In genomic region chr6:24774696-24775519, GRCh38 we compare ENCODE assay signal across 8 cellular contexts. TPM values are rescaled to one million over a fixed set of nuclear protein-coding genes. Genes with fewer than 3 reads are reported as not detected.
DNase-seq lines count a peak whose midpoint lies in the region; ATAC-seq and TF ChIP-seq lines count a peak whose summit lies in the region.

Gene GMNN (plus strand): TSS chr6:24774937. CDS start chr6:24777247, 2,310 bp downstream.

- ATAC-seq in GM23338 = peak; percentile 94

- no peaks in the 10 kb centered on the region for H3K9me2 ChIP-seq in GM23338 (ENCODE audit: insufficient read depth)

- DNase-seq in Daoy (ENCODE audit: low read depth) (peak; percentile 99), GM23338 (ENCODE audit: low spot score) (peak; percentile 100), Kasumi-1 (lab: John Stamatoyannopoulos, UW) (peak; percentile 97 to 98), RKO (ENCODE audit: low spot score) (peak; percentile 97), activated T-helper 1 cell treated with Interleukin-2 at 50 U/mL for 16 hours (ENCODE audit: low read depth) (peak; percentile 95), esophagus squamous epithelium (lab: John Stamatoyannopoulos, UW) (peak; percentile 89), myocyte (ENCODE audit: low read depth) (peak; percentile 97)
- peak; percentile 95 to 97 for DNase-seq in stimulated activated CD8-positive, alpha-beta memory T cell treated with anti-CD3 and anti-CD28 coated beads, Interleukin-7, amount 100 ng/mL, for 4 hours (ENCODE audit: low read depth in 2 of 2)

- TF ChIP-seq CTCF in GM23338 (conservative IDR thresholded peaks at IDR 0.05; ENCODE audit: low read depth in 2 of 2) (no peak), esophagus squamous epithelium (IDR thresholded peaks at IDR 0.05) (peak in 1 of 6 experiments; percentile 5)

- intact Hi-C loops in esophagus squamous epithelium (cut with DNase I) = no loop called here

- peaks cover 17% of the 10 kb centered on the region; the same call in 2 of the 3 replicates for H3K4me1 Mint-ChIP-seq in GM23338

- peaks cover 47% of the 10 kb centered on the region for H3K79me2 ChIP-seq in GM23338 (replicated peaks; ENCODE audit: insufficient read depth)

- H3K9me3 ChIP-seq in esophagus squamous epithelium = no peaks in the 10 kb centered on the region

- H3K4me3 Mint-ChIP-seq in GM23338 = peak within 1 kb of the TSS; percentile 99

- H3K27me3 ChIP-seq in GM23338 (ENCODE audit: insufficient read depth) (no peaks in the 10 kb centered on the region), esophagus squamous epithelium (no peaks in the 10 kb centered on the region)

- H3K4me3 ChIP-seq in GM23338 = peak within 1 kb of the TSS; percentile 88
- peak within 1 kb of the TSS; percentile 91 to 99 (median 96) for H3K4me3 ChIP-seq in esophagus squamous epithelium

- peak within 1 kb of the TSS; percentile 100 for H3K27ac Mint-ChIP-seq in GM23338

- peaks cover 27% of the 10 kb centered on the region for H3K36me3 Mint-ChIP-seq in GM23338 (ENCODE audit: low read depth)

- peak in 3 of 4 donors; percentile 25 to 68 (median 51) for TF ChIP-seq POLR2A in esophagus squamous epithelium (IDR thresholded peaks at IDR 0.05)

- peak within 1 kb of the TSS; percentile 95 for H3K4me2 ChIP-seq in GM23338

- peaks cover 13% of the 10 kb centered on the region for H3K4me1 ChIP-seq in GM23338 (ENCODE audit: insufficient read depth)
- peaks cover 8 to 46% (median 9%) of the 10 kb centered on the region in 3 donors for H3K4me1 ChIP-seq in esophagus squamous epithelium

- H3K27ac ChIP-seq in GM23338 (ENCODE audit: low read depth) (peak within 1 kb of the TSS; percentile 98), esophagus squamous epithelium (peak within 1 kb of the TSS; percentile 95 to 99 (median 98))

- peaks cover 27% of the 10 kb centered on the region for H4K20me1 ChIP-seq in GM23338 (replicated peaks; ENCODE audit: insufficient read depth)

- no peaks in the 10 kb centered on the region; the same call in 1 of the 2 replicates for H3K36me3 ChIP-seq in GM23338 (ENCODE audit: insufficient read depth)
- no peaks in the 10 kb centered on the region for H3K36me3 ChIP-seq in esophagus squamous epithelium

- H3F3A ChIP-seq in GM23338 (replicated peaks; ENCODE audit: low read depth) = no peaks in the 10 kb centered on the region

- H3K27me3 Mint-ChIP-seq in GM23338 (ENCODE audit: insufficient read depth, low read depth, poor library complexity) = peaks cover 8% of the 10 kb centered on the region

- 1% methylated on average over 9 to 42 of the region's 75 CpGs for WGBS in esophagus squamous epithelium, 2 donors

- H2AFZ ChIP-seq in GM23338 = peak within 1 kb of the TSS; percentile 33; the same call in 1 of the 2 replicates

- no peaks in the 10 kb centered on the region for H3K9me3 Mint-ChIP-seq in GM23338

TF ChIP-seq in GM23338, 12 proteins besides CTCF, POLR2A, EP300 and RAD21:
- TF ChIP-seq ETS1 (IDR thresholded peaks at IDR 0.05) (peak; percentile 34; the same call in 1 of the 2 replicates), CREB1 (CRISPR knock-in tag; IDR thresholded peaks at IDR 0.05; ENCODE audit: low read depth) (peak; percentile 50; the same call in 1 of the 2 replicates), POLR2AphosphoS5 (IDR thresholded peaks at IDR 0.05; ENCODE audit: low read depth) (peak; percentile 83), ZNF331 (CRISPR knock-in tag; IDR thresholded peaks at IDR 0.05; ENCODE audit: low read depth) (no peak)

RNA-seq across cellular contexts. Expression of gene GMNN, which starts in this region (rescaled TPM):
- total RNA-seq in Daoy (2014; rRNA removed; shearing (Covaris generic)) = 114 and 130 TPM in 2 replicates
- total RNA-seq in GM23338 (2014; rRNA removed; shearing (Covaris generic)) = 88.2 and 89.1 TPM in 2 replicates
- polyA plus RNA-seq in GM23338 (2016; fragmentation: Nextera tagmentation; extraction: Ambion mirVana) = 183 and 202 TPM in 2 replicates
- total RNA-seq in esophagus squamous epithelium (10 to 100 TPM; 12.4 to 24.3 (median 16.3) TPM), myocyte (7.5 and 12.1 TPM in 2 replicates)
- polyA plus RNA-seq in myocyte (2012) = 6.6 TPM

Comparison
In these comparisons a context has a peak if more than half of its experiments do, and no peak if none do; other contexts are left out.
1. Peak in every context shown above with its lines: DNase-seq, ATAC-seq, H3K4me3 ChIP-seq and H3K27ac ChIP-seq.